In the genomic region with DNA sequence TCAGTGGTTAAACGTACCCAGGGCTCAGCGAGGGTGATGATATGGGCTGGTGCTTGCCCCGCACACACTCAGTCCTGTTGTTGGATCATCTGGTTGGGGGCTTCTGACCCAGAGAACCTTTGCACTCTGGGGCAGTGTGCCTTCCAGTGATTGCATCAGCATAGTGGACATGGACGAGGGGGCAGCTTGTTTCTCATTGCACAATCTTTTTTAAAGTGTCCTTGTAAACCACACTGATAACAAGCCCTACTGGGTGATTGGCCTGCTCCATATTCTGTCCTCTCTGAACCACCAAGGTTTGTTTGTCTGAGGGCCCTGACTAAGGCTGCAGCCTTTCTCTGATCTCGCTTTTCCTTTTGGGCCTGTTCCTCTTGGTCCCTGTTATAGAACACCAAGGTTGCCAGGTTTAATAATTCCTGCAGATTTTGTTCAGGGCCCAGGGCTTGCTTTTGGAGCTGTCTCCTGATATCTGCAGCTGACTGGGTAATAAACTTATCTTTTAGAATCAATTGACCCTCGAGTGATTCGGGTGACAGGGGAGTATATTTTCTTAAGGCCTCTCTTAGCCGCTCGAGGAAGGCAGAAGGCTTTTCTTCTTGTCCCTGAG, we compare ENCODE assay signal across 1 cellular context.
A peak's percentile ranks its signal among the peaks of the same experiment; 100 is the strongest.
TF ChIP-seq lines count a peak whose summit lies in the region.

No MANE protein-coding gene starts in this region.

TF ChIP-seq in HepG2, 621 proteins besides CTCF, POLR2A, EP300 and RAD21 (continued from another document and continues in another):
- peak; percentile 77; the same call in 1 of the 2 replicates for TF ChIP-seq ZNF670 (CRISPR knock-in tag; IDR thresholded peaks at IDR 0.05; ENCODE audit: borderline replicate concordance)
- peak; percentile 73; the same call in 1 of the 2 replicates for TF ChIP-seq ERF (CRISPR knock-in tag; IDR thresholded peaks at IDR 0.05)
- TF ChIP-seq HNF4A (CRISPR knock-in tag; IDR thresholded peaks at IDR 0.05), result peak; percentile 100
- TF ChIP-seq RXRB (CRISPR knock-in tag; IDR thresholded peaks at IDR 0.05; ENCODE audit: borderline replicate concordance), result peak; percentile 93
- peak; percentile 69; the same call in 1 of the 2 replicates for TF ChIP-seq MIXL1 (CRISPR knock-in tag; IDR thresholded peaks at IDR 0.05)
- TF ChIP-seq, protein P1, sequence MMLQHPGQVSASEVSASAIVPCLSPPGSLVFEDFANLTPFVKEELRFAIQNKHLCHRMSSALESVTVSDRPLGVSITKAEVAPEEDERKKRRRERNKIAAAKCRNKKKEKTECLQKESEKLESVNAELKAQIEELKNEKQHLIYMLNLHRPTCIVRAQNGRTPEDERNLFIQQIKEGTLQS (CRISPR knock-in tag; IDR thresholded peaks at IDR 0.05), result peak; percentile 98
- TF ChIP-seq STAG1 (CRISPR knock-in tag; IDR thresholded peaks at IDR 0.05), result 0 out of 2 replicates have a peak, but pooled peaks have one; percentile 16
- peak; percentile 48; the same call in 1 of the 2 replicates for TF ChIP-seq ZSCAN25 (CRISPR knock-in tag; IDR thresholded peaks at IDR 0.05)
- TF ChIP-seq TP53 (CRISPR knock-in tag; conservative IDR thresholded peaks at IDR 0.05), result peak; percentile 45; the same call in 1 of the 2 replicates
- TF ChIP-seq FOXO1 (CRISPR knock-in tag; IDR thresholded peaks at IDR 0.05), result peak; percentile 95
- TF ChIP-seq, protein P2, sequence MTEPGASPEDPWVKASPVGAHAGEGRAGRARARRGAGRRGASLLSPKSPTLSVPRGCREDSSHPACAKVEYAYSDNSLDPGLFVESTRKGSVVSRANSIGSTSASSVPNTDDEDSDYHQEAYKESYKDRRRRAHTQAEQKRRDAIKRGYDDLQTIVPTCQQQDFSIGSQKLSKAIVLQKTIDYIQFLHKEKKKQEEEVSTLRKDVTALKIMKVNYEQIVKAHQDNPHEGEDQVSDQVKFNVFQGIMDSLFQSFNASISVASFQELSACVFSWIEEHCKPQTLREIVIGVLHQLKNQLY (CRISPR knock-in tag; IDR thresholded peaks at IDR 0.05), result peak; percentile 63; the same call in 1 of the 2 replicates
- TF ChIP-seq, protein P3, sequence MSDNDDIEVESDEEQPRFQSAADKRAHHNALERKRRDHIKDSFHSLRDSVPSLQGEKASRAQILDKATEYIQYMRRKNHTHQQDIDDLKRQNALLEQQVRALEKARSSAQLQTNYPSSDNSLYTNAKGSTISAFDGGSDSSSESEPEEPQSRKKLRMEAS (IDR thresholded peaks at IDR 0.05), result peak; percentile 53; the same call in 1 of the 2 replicates
- TF ChIP-seq, protein P4, sequence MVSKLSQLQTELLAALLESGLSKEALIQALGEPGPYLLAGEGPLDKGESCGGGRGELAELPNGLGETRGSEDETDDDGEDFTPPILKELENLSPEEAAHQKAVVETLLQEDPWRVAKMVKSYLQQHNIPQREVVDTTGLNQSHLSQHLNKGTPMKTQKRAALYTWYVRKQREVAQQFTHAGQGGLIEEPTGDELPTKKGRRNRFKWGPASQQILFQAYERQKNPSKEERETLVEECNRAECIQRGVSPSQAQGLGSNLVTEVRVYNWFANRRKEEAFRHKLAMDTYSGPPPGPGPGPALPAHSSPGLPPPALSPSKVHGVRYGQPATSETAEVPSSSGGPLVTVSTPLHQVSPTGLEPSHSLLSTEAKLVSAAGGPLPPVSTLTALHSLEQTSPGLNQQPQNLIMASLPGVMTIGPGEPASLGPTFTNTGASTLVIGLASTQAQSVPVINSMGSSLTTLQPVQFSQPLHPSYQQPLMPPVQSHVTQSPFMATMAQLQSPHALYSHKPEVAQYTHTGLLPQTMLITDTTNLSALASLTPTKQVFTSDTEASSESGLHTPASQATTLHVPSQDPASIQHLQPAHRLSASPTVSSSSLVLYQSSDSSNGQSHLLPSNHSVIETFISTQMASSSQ (IDR thresholded peaks at IDR 0.05; ENCODE audit: low read depth), result peak; percentile 33; the same call in 1 of the 2 replicates
- TF ChIP-seq, protein P4 (CRISPR knock-in tag; IDR thresholded peaks at IDR 0.05; ENCODE audit: borderline replicate concordance), result peak; percentile 87; the same call in 1 of the 2 replicates
- TF ChIP-seq, protein P5, sequence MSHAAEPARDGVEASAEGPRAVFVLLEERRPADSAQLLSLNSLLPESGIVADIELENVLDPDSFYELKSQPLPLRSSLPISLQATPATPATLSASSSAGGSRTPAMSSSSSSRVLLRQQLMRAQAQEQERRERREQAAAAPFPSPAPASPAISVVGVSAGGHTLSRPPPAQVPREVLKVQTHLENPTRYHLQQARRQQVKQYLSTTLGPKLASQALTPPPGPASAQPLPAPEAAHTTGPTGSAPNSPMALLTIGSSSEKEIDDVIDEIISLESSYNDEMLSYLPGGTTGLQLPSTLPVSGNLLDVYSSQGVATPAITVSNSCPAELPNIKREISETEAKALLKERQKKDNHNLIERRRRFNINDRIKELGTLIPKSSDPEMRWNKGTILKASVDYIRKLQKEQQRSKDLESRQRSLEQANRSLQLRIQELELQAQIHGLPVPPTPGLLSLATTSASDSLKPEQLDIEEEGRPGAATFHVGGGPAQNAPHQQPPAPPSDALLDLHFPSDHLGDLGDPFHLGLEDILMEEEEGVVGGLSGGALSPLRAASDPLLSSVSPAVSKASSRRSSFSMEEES (CRISPR knock-in tag; IDR thresholded peaks at IDR 0.05), result peak; percentile 69
- peak; percentile 92 for TF ChIP-seq HOXA3 (CRISPR knock-in tag; IDR thresholded peaks at IDR 0.05)
- peak; percentile 62 for TF ChIP-seq ZNF143 (CRISPR knock-in tag; IDR thresholded peaks at IDR 0.05)
- TF ChIP-seq TBX2 (CRISPR knock-in tag; IDR thresholded peaks at IDR 0.05; ENCODE audit: borderline replicate concordance), result peak; percentile 90
- TF ChIP-seq MEIS2 (CRISPR knock-in tag; IDR thresholded peaks at IDR 0.05), result peak; percentile 87
- TF ChIP-seq, protein P6, sequence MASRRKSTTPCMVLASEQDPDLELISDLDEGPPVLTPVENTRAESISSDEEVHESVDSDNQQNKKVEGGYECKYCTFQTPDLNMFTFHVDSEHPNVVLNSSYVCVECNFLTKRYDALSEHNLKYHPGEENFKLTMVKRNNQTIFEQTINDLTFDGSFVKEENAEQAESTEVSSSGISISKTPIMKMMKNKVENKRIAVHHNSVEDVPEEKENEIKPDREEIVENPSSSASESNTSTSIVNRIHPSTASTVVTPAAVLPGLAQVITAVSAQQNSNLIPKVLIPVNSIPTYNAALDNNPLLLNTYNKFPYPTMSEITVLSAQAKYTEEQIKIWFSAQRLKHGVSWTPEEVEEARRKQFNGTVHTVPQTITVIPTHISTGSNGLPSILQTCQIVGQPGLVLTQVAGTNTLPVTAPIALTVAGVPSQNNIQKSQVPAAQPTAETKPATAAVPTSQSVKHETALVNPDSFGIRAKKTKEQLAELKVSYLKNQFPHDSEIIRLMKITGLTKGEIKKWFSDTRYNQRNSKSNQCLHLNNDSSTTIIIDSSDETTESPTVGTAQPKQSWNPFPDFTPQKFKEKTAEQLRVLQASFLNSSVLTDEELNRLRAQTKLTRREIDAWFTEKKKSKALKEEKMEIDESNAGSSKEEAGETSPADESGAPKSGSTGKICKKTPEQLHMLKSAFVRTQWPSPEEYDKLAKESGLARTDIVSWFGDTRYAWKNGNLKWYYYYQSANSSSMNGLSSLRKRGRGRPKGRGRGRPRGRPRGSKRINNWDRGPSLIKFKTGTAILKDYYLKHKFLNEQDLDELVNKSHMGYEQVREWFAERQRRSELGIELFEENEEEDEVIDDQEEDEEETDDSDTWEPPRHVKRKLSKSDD (CRISPR knock-in tag; IDR thresholded peaks at IDR 0.05; ENCODE audit: low read depth), result peak; percentile 83
- TF ChIP-seq, protein P7, sequence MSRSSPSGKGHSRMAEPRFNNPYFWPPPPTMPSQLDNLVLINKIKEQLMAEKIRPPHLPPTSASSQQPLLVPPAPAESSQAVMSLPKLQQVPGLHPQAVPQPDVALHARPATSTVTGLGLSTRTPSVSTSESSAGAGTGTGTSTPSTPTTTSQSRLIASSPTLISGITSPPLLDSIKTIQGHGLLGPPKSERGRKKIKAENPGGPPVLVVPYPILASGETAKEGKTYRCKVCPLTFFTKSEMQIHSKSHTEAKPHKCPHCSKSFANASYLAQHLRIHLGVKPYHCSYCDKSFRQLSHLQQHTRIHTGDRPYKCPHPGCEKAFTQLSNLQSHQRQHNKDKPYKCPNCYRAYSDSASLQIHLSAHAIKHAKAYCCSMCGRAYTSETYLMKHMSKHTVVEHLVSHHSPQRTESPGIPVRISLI (CRISPR knock-in tag; IDR thresholded peaks at IDR 0.05; ENCODE audit: borderline replicate concordance), result peak; percentile 79; the same call in 1 of the 2 replicates
- TF ChIP-seq, protein P8, sequence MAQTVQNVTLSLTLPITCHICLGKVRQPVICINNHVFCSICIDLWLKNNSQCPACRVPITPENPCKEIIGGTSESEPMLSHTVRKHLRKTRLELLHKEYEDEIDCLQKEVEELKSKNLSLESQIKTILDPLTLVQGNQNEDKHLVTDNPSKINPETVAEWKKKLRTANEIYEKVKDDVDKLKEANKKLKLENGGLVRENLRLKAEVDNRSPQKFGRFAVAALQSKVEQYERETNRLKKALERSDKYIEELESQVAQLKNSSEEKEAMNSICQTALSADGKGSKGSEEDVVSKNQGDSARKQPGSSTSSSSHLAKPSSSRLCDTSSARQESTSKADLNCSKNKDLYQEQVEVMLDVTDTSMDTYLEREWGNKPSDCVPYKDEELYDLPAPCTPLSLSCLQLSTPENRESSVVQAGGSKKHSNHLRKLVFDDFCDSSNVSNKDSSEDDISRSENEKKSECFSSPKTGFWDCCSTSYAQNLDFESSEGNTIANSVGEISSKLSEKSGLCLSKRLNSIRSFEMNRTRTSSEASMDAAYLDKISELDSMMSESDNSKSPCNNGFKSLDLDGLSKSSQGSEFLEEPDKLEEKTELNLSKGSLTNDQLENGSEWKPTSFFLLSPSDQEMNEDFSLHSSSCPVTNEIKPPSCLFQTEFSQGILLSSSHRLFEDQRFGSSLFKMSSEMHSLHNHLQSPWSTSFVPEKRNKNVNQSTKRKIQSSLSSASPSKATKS (CRISPR knock-in tag; IDR thresholded peaks at IDR 0.05), result 0 out of 2 replicates have a peak, but pooled peaks have one; percentile 68
- TF ChIP-seq ZNF160 (CRISPR knock-in tag; IDR thresholded peaks at IDR 0.05), result peak; percentile 88; the same call in 1 of the 2 replicates
- TF ChIP-seq ZNF460 (CRISPR knock-in tag; IDR thresholded peaks at IDR 0.05; ENCODE audit: borderline replicate concordance), result peak; percentile 29; the same call in 1 of the 2 replicates
- TF ChIP-seq ZNF878 (CRISPR knock-in tag; IDR thresholded peaks at IDR 0.05), result peak; percentile 83; the same call in 1 of the 2 replicates
- TF ChIP-seq HNF4G (IDR thresholded peaks at IDR 0.05; ENCODE audit: borderline replicate concordance, low read depth, low read length), result peak; percentile 94
- peak; percentile 99 for TF ChIP-seq HNF4G (CRISPR knock-in tag; IDR thresholded peaks at IDR 0.05; ENCODE audit: borderline replicate concordance, low read depth)
- TF ChIP-seq, protein P9, sequence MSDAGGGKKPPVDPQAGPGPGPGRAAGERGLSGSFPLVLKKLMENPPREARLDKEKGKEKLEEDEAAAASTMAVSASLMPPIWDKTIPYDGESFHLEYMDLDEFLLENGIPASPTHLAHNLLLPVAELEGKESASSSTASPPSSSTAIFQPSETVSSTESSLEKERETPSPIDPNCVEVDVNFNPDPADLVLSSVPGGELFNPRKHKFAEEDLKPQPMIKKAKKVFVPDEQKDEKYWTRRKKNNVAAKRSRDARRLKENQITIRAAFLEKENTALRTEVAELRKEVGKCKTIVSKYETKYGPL (CRISPR knock-in tag; IDR thresholded peaks at IDR 0.05), result peak; percentile 82
- TF ChIP-seq, protein P10, sequence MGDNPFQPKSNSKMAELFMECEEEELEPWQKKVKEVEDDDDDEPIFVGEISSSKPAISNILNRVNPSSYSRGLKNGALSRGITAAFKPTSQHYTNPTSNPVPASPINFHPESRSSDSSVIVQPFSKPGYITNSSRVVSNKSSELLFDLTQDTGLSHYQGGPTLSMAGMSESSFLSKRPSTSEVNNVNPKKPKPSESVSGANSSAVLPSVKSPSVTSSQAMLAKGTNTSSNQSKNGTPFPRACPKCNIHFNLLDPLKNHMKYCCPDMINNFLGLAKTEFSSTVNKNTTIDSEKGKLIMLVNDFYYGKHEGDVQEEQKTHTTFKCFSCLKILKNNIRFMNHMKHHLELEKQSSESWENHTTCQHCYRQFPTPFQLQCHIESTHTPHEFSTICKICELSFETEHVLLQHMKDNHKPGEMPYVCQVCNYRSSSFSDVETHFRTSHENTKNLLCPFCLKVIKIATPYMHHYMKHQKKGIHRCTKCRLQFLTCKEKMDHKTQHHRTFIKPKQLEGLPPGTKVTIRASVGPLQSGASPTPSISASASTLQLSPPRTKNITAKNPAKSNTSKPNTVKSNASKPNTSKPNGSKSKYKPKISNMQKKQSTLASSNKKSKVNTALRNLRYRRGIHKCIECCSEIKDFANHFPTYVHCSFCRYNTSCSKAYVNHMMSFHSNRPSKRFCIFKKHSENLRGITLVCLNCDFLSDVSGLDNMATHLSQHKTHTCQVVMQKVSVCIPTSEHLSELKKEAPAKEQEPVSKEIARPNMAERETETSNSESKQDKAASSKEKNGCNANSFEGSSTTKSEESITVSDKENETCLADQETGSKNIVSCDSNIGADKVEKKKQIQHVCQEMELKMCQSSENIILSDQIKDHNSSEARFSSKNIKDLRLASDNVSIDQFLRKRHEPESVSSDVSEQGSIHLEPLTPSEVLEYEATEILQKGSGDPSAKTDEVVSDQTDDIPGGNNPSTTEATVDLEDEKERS (CRISPR knock-in tag; IDR thresholded peaks at IDR 0.05), result peak; percentile 98
- TF ChIP-seq, protein P11, sequence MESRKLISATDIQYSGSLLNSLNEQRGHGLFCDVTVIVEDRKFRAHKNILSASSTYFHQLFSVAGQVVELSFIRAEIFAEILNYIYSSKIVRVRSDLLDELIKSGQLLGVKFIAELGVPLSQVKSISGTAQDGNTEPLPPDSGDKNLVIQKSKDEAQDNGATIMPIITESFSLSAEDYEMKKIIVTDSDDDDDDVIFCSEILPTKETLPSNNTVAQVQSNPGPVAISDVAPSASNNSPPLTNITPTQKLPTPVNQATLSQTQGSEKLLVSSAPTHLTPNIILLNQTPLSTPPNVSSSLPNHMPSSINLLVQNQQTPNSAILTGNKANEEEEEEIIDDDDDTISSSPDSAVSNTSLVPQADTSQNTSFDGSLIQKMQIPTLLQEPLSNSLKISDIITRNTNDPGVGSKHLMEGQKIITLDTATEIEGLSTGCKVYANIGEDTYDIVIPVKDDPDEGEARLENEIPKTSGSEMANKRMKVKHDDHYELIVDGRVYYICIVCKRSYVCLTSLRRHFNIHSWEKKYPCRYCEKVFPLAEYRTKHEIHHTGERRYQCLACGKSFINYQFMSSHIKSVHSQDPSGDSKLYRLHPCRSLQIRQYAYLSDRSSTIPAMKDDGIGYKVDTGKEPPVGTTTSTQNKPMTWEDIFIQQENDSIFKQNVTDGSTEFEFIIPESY (CRISPR knock-in tag; IDR thresholded peaks at IDR 0.05), result peak; percentile 75
- TF ChIP-seq ZNF563 (CRISPR knock-in tag; IDR thresholded peaks at IDR 0.05), result peak; percentile 43; the same call in 1 of the 2 replicates
- 0 out of 2 replicates have a peak, but pooled peaks have one; percentile 44 for TF ChIP-seq KLF12 (CRISPR knock-in tag; IDR thresholded peaks at IDR 0.05; ENCODE audit: borderline replicate concordance)
- peak; percentile 98 for TF ChIP-seq ZBTB7B (CRISPR knock-in tag; IDR thresholded peaks at IDR 0.05)
